Comparison of ENCODE assay signal across 14 cellular contexts in the genomic region with DNA sequence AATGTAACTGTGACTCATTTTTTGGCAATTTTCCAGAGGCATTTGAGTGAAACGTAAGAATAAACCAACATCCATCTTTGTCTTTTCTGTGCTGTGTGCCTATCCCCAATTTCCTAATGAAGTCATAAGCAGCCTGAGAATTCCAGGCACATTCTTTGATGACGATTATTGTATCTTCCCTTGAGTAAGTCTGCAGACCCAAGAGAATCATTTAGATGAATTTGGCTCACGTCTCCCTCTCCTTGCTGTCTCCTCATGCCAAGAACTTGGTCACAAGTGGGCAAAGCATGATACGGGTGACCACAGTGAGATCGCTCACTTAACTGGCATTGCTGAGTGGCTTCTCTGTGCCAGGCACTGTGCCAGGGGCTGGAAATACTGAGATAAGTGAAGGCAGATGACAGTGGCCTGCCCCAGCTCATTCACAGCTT.
A peak's percentile ranks its signal among the peaks of the same experiment; 100 is the strongest.
DNase-seq lines count a peak whose midpoint lies in the region; ATAC-seq and TF ChIP-seq lines count a peak whose summit lies in the region.
"Had no signal": no experiment of that assay in that cellular context is flagged by ENCODE, and none has a peak within 500 bp of the region (broad histone marks: within the 10 kb centered on the region; RNA-seq: fewer than 3 reads in every experiment).

No MANE protein-coding gene starts in this region.

- no peak for ATAC-seq in memory B cell (ENCODE audit: low read depth)
- ATAC-seq: activated naive CD8-positive, alpha-beta T cell treated with anti-CD3 and anti-CD28 coated beads, Interleukin-2, amount 50 U/mL, for 24 hours had no signal

- TF ChIP-seq CTCF in fibroblast of mammary gland (conservative IDR thresholded peaks at IDR 0.05; ENCODE audit: control insufficient read depth, insufficient read depth, low read depth, low read length) = no peak

- intact Hi-C loops in posterior vena cava (cut with DNase I) = no loop called here

- H3K4me3 ChIP-seq in MG63 (no peak overlapping the region), fibroblast of mammary gland (ENCODE audit: control insufficient read depth, low read depth, low read length) (no peak overlapping the region)

- no peaks in the 10 kb centered on the region for H3K27me3 ChIP-seq in MG63

- peak overlapping the region; percentile 58 for H3K27ac Mint-ChIP-seq in memory B cell
- H3K27ac Mint-ChIP-seq: activated B cell treated with CpG ODN at 0.5 μM for 24 hours; activated naive CD8-positive, alpha-beta T cell treated with anti-CD3 and anti-CD28 coated beads, Interleukin-2, amount 50 U/mL, for 24 hours; CD4-positive, CD25-positive, alpha-beta regulatory T cell; nephron progenitor cell had no signal

- H3K4me1 Mint-ChIP-seq in memory B cell = no peaks in the 10 kb centered on the region
- H3K4me1 Mint-ChIP-seq: activated B cell treated with CpG ODN at 0.5 μM for 24 hours; activated naive CD8-positive, alpha-beta T cell treated with anti-CD3 and anti-CD28 coated beads, Interleukin-2, amount 50 U/mL, for 24 hours; CD4-positive, CD25-positive, alpha-beta regulatory T cell had no signal

- peaks cover 8% of the 10 kb centered on the region for H3K9me3 ChIP-seq in MG63

- H3K36me3 ChIP-seq in MG63 = no peaks in the 10 kb centered on the region

- peaks cover 3% of the 10 kb centered on the region for H3K27me3 Mint-ChIP-seq in memory B cell
- H3K27me3 Mint-ChIP-seq: activated naive CD8-positive, alpha-beta T cell treated with anti-CD3 and anti-CD28 coated beads, Interleukin-2, amount 50 U/mL, for 24 hours; CD4-positive, CD25-positive, alpha-beta regulatory T cell had no signal

- DNase-seq in EL = peak; percentile 65
- DNase-seq in MG63 = peak; percentile 62
- DNase-seq in fibroblast of mammary gland (ENCODE audit: low read depth) = peak; percentile 65
- no peak for DNase-seq in memory B cell (ENCODE audit: low spot score in 2 of 2)
- DNase-seq in activated naive CD4-positive, alpha-beta T cell treated with Interleukin-2 at 50 U/mL for 16 hours = no peak
- no peak for DNase-seq in stimulated activated naive CD4-positive, alpha-beta T cell (lab: John Stamatoyannopoulos, UW)
- no peak for DNase-seq in posterior vena cava (ENCODE audit: low spot score)
- no peak for DNase-seq in COLO668 (lab: John Stamatoyannopoulos, UW; ENCODE audit: unreplicated experiment)
- DNase-seq: activated B cell treated with CpG ODN at 0.5 μM for 24 hours; activated naive CD8-positive, alpha-beta T cell treated with anti-CD3 and anti-CD28 coated beads, Interleukin-2, amount 50 U/mL, for 24 hours; CD4-positive, CD25-positive, alpha-beta regulatory T cell; NCI-H187; nephron progenitor cell; NK-92 treated with Interleukin-12 subunit alpha and Interleukin-12 subunit beta, amount 100 ng/mL, for 24 hours had no signal

- H3K9me3 Mint-ChIP-seq in memory B cell = peaks cover 6% of the 10 kb centered on the region

- no peak overlapping the region for H3K4me3 Mint-ChIP-seq in memory B cell
- H3K4me3 Mint-ChIP-seq: activated B cell treated with CpG ODN at 0.5 μM for 24 hours; activated naive CD8-positive, alpha-beta T cell treated with anti-CD3 and anti-CD28 coated beads, Interleukin-2, amount 50 U/mL, for 24 hours; CD4-positive, CD25-positive, alpha-beta regulatory T cell; nephron progenitor cell had no signal

- H3K36me3 Mint-ChIP-seq in memory B cell = no peaks in the 10 kb centered on the region
- H3K36me3 Mint-ChIP-seq: CD4-positive, CD25-positive, alpha-beta regulatory T cell had no signal

Comparison
In these comparisons a context has a peak if more than half of its experiments do, and no peak if none do; other contexts are left out.
1. DNase-seq: peak in EL (single experiment), MG63 (single experiment) and fibroblast of mammary gland (single experiment); none in memory B cell (0 of 2), activated naive CD4-positive, alpha-beta T cell treated with Interleukin-2 at 50 U/mL for 16 hours (single experiment), stimulated activated naive CD4-positive, alpha-beta T cell (0 of 6), posterior vena cava (single experiment) and COLO668 (single experiment).